8 cellular contexts compared by ENCODE assay signal in the genomic region with DNA sequence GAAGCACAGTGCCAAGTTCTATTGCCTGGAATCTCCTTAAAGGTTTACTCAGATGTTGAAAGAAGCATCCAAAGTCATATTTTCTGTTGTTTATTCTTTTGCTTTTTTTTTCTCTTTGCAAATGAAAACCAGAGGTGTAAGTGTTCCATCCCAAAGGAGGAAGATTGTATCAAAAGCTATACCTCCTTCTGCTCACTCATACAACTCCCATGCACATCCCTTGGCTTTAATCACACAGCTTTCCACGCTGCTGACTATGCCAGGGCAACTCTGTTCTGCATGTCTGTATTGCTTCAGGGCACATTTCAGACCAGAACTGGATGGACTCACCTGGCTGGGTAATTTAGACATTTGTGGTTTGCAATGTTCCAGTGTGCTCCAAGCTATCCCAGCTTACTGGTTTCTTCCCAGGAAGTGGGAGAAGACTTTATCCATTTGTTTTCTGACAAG.
A peak's percentile ranks its signal among the peaks of the same experiment; 100 is the strongest.
DNase-seq lines count a peak whose midpoint lies in the region; ATAC-seq and TF ChIP-seq lines count a peak whose summit lies in the region.

No MANE protein-coding gene starts in this region.

- H3K36me3 ChIP-seq in BLaER1, result no peaks in the 10 kb centered on the region

- TF ChIP-seq CTCF in cardiac fibroblast (IDR thresholded peaks at IDR 0.05; ENCODE audit: low read depth, low read length), result no peak

- peak overlapping the region; percentile 39; the same call in 1 of the 2 replicates for H3K4me3 ChIP-seq in BLaER1
- H3K4me3 ChIP-seq in cardiac fibroblast (replicated peaks in 1 of 2; ENCODE audit: low read depth in 2 of 2, low read length in 2 of 2), result no peak overlapping the region

- H3K4me1 ChIP-seq in BLaER1, result peaks cover 83% of the 10 kb centered on the region

- no peaks in the 10 kb centered on the region for H3K27me3 Mint-ChIP-seq in naive thymus-derived CD8-positive, alpha-beta T cell

- H3K36me3 Mint-ChIP-seq in naive thymus-derived CD8-positive, alpha-beta T cell, result no peaks in the 10 kb centered on the region

- DNase-seq in NCI-H2029 treated with DMSO at 0.1 percent for 48 hours (lab: John Stamatoyannopoulos, UW), result peak; percentile 78
- peak; percentile 38 to 65 for DNase-seq in cardiac fibroblast (ENCODE audit: low read depth in 2 of 2)
- DNase-seq in naive thymus-derived CD8-positive, alpha-beta T cell, result no peak
- DNase-seq in GM03348 (ENCODE audit: low spot score), result no peak
- no peak for DNase-seq in NK-92 (lab: John Stamatoyannopoulos, UW; ENCODE audit: unreplicated experiment)

- H4K20me1 ChIP-seq in BLaER1, result no peaks in the 10 kb centered on the region

- no peaks in the 10 kb centered on the region for H3K9me3 Mint-ChIP-seq in naive thymus-derived CD8-positive, alpha-beta T cell

- H3K27ac ChIP-seq in BLaER1, result peak overlapping the region; percentile 93

- H3K4me3 Mint-ChIP-seq in naive thymus-derived CD8-positive, alpha-beta T cell, result peak overlapping the region; percentile 15 to 85 (median 76)

- POLR2A ChIA-PET in naive thymus-derived CD8-positive, alpha-beta T cell (lab: Charles Lee), result interaction anchor here (1.3 to 1.8 kb wide), 4 partner anchors 8 to 75 kb away, joined by 3 to 7 read pairs (median 4); no protein-coding TSS in a partner anchor

- H3K9me3 ChIP-seq in BLaER1, result peaks cover 17% of the 10 kb centered on the region; the same call in 1 of the 2 replicates

- peak overlapping the region; percentile 82 for H3K4me2 ChIP-seq in BLaER1

- peak overlapping the region; percentile 69; the same call in 1 of the 2 replicates for H3K9ac ChIP-seq in BLaER1

- peak overlapping the region; percentile 29 to 97 (median 94) for H3K27ac Mint-ChIP-seq in naive thymus-derived CD8-positive, alpha-beta T cell

- ATAC-seq in naive thymus-derived CD8-positive, alpha-beta T cell, result no peak
- ATAC-seq in GM21619 (IDR thresholded peaks at IDR 0.05; ENCODE audit: unreplicated experiment) (no peak), HG03097 (IDR thresholded peaks at IDR 0.05; ENCODE audit: low FRiP score, unreplicated experiment) (no peak)

- H3K27me3 ChIP-seq in BLaER1, result no peaks in the 10 kb centered on the region

- peaks cover 33 to 80% (median 76%) of the 10 kb centered on the region in 4 donors for H3K4me1 Mint-ChIP-seq in naive thymus-derived CD8-positive, alpha-beta T cell

Comparison
In these comparisons a context has a peak if more than half of its experiments do, and no peak if none do; other contexts are left out.
1. DNase-seq: peak in NCI-H2029 treated with DMSO at 0.1 percent for 48 hours (single experiment) and cardiac fibroblast (2 of 2); none in naive thymus-derived CD8-positive, alpha-beta T cell (0 of 10), GM03348 (single experiment) and NK-92 (single experiment).